ENCODE assay signal across 1 cellular context in the genomic region with DNA sequence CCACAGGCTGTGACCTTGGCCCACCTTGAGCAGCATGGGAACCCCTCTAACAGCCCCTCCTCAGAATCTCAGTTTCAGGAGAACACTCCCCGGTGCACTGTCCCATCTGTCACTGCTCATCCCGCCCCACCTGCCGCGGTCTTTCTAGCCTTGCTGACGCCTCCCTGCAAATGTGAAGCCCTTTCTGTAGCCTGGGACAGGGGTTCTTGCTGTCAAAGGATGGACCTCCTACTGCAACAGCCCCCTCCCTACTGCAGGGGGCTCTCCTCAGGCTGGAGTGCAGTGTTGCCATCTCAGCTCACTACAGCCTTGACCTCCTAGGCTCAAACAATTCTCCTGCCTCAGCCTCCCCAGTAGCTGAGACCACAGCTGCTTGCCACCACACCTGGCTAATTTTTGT.
TF ChIP-seq lines count a peak whose summit lies in the region.

No MANE protein-coding gene starts in this region.

TF ChIP-seq in H1, 55 proteins besides CTCF, POLR2A, EP300 and RAD21:
- TF ChIP-seq KDM4A (IDR thresholded peaks at IDR 0.05; ENCODE audit: low read depth, low read length, severe bottlenecking): no peak
- no peak for TF ChIP-seq NANOG (IDR thresholded peaks at IDR 0.05; ENCODE audit: insufficient read depth, low read depth, low read length, poor library complexity, severe bottlenecking)
- no peak for TF ChIP-seq PHF8 (conservative IDR thresholded peaks at IDR 0.05; ENCODE audit: low read depth, low read length)
- no peak for TF ChIP-seq CBX8 (IDR thresholded peaks at IDR 0.05; ENCODE audit: borderline replicate concordance, low read depth, low read length)
- no peak for TF ChIP-seq YY1 (IDR thresholded peaks at IDR 0.05; ENCODE audit: low read depth, low read length)
- TF ChIP-seq HDAC2 (IDR thresholded peaks at IDR 0.05; ENCODE audit: borderline replicate concordance in 1 of 2, low read depth in 2 of 2, low read length in 2 of 2): no peak
- TF ChIP-seq SAP30 (IDR thresholded peaks at IDR 0.05; ENCODE audit: insufficient read depth, insufficient replicate concordance, low read length): no peak
- TF ChIP-seq SUZ12 (IDR thresholded peaks at IDR 0.05; ENCODE audit: low read length): no peak
- no peak for TF ChIP-seq SRF (IDR thresholded peaks at IDR 0.05; ENCODE audit: low read depth, low read length)
- no peak for TF ChIP-seq CTBP2 (IDR thresholded peaks at IDR 0.05; ENCODE audit: borderline replicate concordance, insufficient read depth, insufficient read length, low read length)
- TF ChIP-seq ZNF274 (IDR thresholded peaks at IDR 0.05; ENCODE audit: borderline replicate concordance, extremely low read depth, low read length): no peak
- no peak for TF ChIP-seq GABPA (IDR thresholded peaks at IDR 0.05; ENCODE audit: borderline replicate concordance, insufficient read depth, low read length)
- no peak for TF ChIP-seq TAF1 (IDR thresholded peaks at IDR 0.05; ENCODE audit: low read depth, low read length)
- TF ChIP-seq NRF1 (IDR thresholded peaks at IDR 0.05; ENCODE audit: low read depth, low read length): no peak
- TF ChIP-seq, protein P1, sequence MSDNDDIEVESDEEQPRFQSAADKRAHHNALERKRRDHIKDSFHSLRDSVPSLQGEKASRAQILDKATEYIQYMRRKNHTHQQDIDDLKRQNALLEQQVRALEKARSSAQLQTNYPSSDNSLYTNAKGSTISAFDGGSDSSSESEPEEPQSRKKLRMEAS (IDR thresholded peaks at IDR 0.05): no peak
- no peak for TF ChIP-seq KDM1A (IDR thresholded peaks at IDR 0.05; ENCODE audit: borderline replicate concordance, low read length)
